Comparison of ENCODE assay signal across 11 cellular contexts in the genomic region with DNA sequence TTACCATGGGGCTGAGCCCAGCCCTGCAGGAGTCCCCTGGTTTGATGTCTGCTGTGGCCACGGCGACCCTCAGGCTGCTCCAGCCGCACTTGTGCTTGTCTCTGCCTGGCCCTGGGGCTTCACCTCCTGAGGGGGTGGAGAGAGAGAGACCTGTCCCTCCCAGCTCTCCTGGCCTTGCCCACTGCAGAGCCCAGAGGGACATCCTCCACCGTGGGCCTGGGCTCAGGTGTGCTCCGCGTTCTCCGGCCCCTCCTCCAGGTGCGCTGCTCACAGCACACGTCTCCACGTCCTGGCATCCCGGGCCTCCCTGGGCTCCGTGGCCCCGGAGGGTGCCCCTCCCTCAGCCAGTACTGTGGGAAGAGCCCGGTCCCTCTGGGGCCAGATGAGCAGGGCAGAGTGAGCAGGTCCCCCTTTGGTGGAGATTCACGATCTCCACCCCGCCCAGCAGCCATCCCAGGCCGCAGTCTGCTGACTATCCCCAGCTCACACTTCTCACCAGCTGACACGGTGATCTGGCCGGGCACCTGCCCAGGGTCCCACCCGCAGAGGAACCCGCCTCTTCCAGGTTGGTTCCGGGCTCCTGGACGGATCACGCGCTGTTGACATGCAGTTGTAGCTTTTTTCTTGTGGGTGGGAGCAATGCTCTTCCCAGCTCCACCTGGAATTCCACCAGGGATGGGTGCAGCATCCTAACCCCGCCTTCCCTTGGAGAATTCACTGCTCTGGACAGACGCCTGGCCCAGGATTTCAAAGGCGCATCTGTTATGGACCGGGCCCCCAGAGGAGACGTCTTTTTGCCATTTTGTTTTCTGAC. TPM values are rescaled to one million over a fixed set of nuclear protein-coding genes. Genes with fewer than 3 reads are reported as not detected.
A peak's percentile ranks its signal among the peaks of the same experiment; 100 is the strongest.
DNase-seq lines count a peak whose midpoint lies in the region; ATAC-seq and TF ChIP-seq lines count a peak whose summit lies in the region.
"Had no signal": no experiment of that assay in that cellular context is flagged by ENCODE, and none has a peak within 500 bp of the region (broad histone marks: within the 10 kb centered on the region; RNA-seq: fewer than 3 reads in every experiment).

No MANE protein-coding gene starts in this region.

- no peak overlapping the region for H3K9ac ChIP-seq in liver (ENCODE audit: low read depth in 1 of 2, low read length in 2 of 2)

- peaks cover 66% of the 10 kb centered on the region for H3K4me1 ChIP-seq in body of pancreas
- H3K4me1 ChIP-seq in liver (ENCODE audit: control insufficient read depth in 4 of 4, insufficient read depth in 4 of 4, low read length in 3 of 4): peaks cover 8 to 18% (median 14%) of the 10 kb centered on the region in 4 donors
- peaks cover 0 to 42% (median 20%) of the 10 kb centered on the region in 4 donors for H3K4me1 ChIP-seq in tibial artery

- peak; percentile 64 for ATAC-seq in body of pancreas
- ATAC-seq in GM19463 (IDR thresholded peaks at IDR 0.05; ENCODE audit: unreplicated experiment): no peak
- ATAC-seq: activated T-helper 17 cell treated with anti-CD3 and anti-CD28 coated beads, Interleukin-2, amount 50 U/mL, for 72 hours had no signal

- TF ChIP-seq POLR2A in body of pancreas (IDR thresholded peaks at IDR 0.05): peak; percentile 84 to 91 (median 87)

- intact Hi-C loops in body of pancreas (cut with DNase I) (loop anchor here (10.0 kb wide), 1 partner anchor 85 kb away; no protein-coding TSS in a partner anchor), tibial artery (cut with DNase I; ENCODE audit: low total_unique reads) (no loop called here)

- H3K36me3 ChIP-seq in body of pancreas (replicated peaks in 1 of 2; ENCODE audit: insufficient read depth in 1 of 2, low read depth in 2 of 2) (no peaks in the 10 kb centered on the region), liver (ENCODE audit: control insufficient read depth in 4 of 4, insufficient read depth in 3 of 4, low read depth in 1 of 4, low read length in 3 of 4) (no peaks in the 10 kb centered on the region), tibial artery (no peaks in the 10 kb centered on the region)

- H3K9me3 ChIP-seq in body of pancreas (no peaks in the 10 kb centered on the region), liver (ENCODE audit: control insufficient read depth in 4 of 4, low read length in 3 of 4) (no peaks in the 10 kb centered on the region), tibial artery (no peaks in the 10 kb centered on the region)

- TF ChIP-seq RAD21 in liver (IDR thresholded peaks at IDR 0.05): no peak

- WGBS in body of pancreas, 2 donors: 26 to 33% methylated on average over 18 to 30 of the region's 30 CpGs
- WGBS in liver: 70% methylated on average over 30 of the region's 30 CpGs

- TF ChIP-seq CTCF in body of pancreas (IDR thresholded peaks at IDR 0.05) (no peak), liver (IDR thresholded peaks at IDR 0.05; ENCODE audit: low read depth, low read length, missing input control) (no peak), tibial artery (IDR thresholded peaks at IDR 0.05) (no peak)

- H3K27ac ChIP-seq in body of pancreas (peak overlapping the region; percentile 84 to 96 (median 94)), liver (ENCODE audit: low read depth in 1 of 2, low read length in 2 of 2) (peak overlapping the region; percentile 44 to 68), tibial artery (peak overlapping the region; percentile 52 to 62)

- H3K4me3 ChIP-seq in body of pancreas: no peak overlapping the region
- H3K4me3 ChIP-seq in liver (ENCODE audit: low read depth in 1 of 3, low read length in 3 of 3): no peak overlapping the region
- no peak overlapping the region for H3K4me3 ChIP-seq in tibial artery

- DNase-seq in NCI-H2196 (lab: John Stamatoyannopoulos, UW; ENCODE audit: unreplicated experiment) (peak; percentile 16), NCI-H2196 treated with DMSO at 0.1 percent for 48 hours (lab: John Stamatoyannopoulos, UW; ENCODE audit: unreplicated experiment) (no peak), body of pancreas (peak; percentile 66 to 85 (median 74)), tibial artery (peak in 1 of 2 donors; percentile 67), RPMI8226 (no peak), T-helper 9 cell (no peak)
- DNase-seq: GDM1, KBM-7 had no signal

- H3K27me3 ChIP-seq in body of pancreas (no peaks in the 10 kb centered on the region), liver (ENCODE audit: control insufficient read depth in 4 of 4, insufficient read depth in 4 of 4, low read length in 3 of 4) (no peaks in the 10 kb centered on the region), tibial artery (no peaks in the 10 kb centered on the region)

TF ChIP-seq in liver, 16 proteins besides CTCF, POLR2A, EP300 and RAD21:
- TF ChIP-seq FOXA1 (IDR thresholded peaks at IDR 0.05) (no peak), RXRA (IDR thresholded peaks at IDR 0.05) (no peak), FOXA2 (IDR thresholded peaks at IDR 0.05) (no peak), HNF4G (IDR thresholded peaks at IDR 0.05) (no peak), JUND (IDR thresholded peaks at IDR 0.05) (no peak)
- TF ChIP-seq, protein P1, sequence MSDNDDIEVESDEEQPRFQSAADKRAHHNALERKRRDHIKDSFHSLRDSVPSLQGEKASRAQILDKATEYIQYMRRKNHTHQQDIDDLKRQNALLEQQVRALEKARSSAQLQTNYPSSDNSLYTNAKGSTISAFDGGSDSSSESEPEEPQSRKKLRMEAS (IDR thresholded peaks at IDR 0.05): no peak

RNA-seq across cellular contexts. Expression of a gene that starts 41.8 kb away (rescaled TPM):
- total RNA-seq in body of pancreas (10 to 100 TPM; 16.3 to 46.1 TPM), liver (10 to 100 TPM in 1 of 2 donors, 1 to 10 TPM in 1; 7.4 to 15.6 TPM)
- 1 to 10 TPM; 3.3 to 8.4 TPM for polyA plus RNA-seq in liver

Comparison
In these comparisons a context has a peak if more than half of its experiments do, and no peak if none do; other contexts are left out.
1. DNase-seq: peak in NCI-H2196 (single experiment) and body of pancreas (4 of 4); none in NCI-H2196 treated with DMSO at 0.1 percent for 48 hours (single experiment), RPMI8226 (single experiment) and T-helper 9 cell (single experiment).
2. Peak in every context shown above with its lines, with median percentiles within 50 percentile points of each other: H3K27ac ChIP-seq.